In genomic region chr19:55654833-55655647, GRCh38 we compare ENCODE assay signal across 8 cellular contexts. TPM values are rescaled to one million over a fixed set of nuclear protein-coding genes. Genes with fewer than 3 reads are reported as not detected.
DNase-seq lines count a peak whose midpoint lies in the region; ATAC-seq and TF ChIP-seq lines count a peak whose summit lies in the region.

U2AF2 (plus strand) TSS chr19:55655035; CDS start chr19:55655105, 70 bp downstream.

- peak; percentile 31 for ATAC-seq in GM19463 (IDR thresholded peaks at IDR 0.05; ENCODE audit: unreplicated experiment)
- ATAC-seq in activated CD8-positive, alpha-beta memory T cell treated with anti-CD3 and anti-CD28 coated beads, Interleukin-2, amount 10 ng/mL, durations not matched to agents 7 days and 5 days = peak; percentile 57

- DNase-seq in CMK (ENCODE audit: low read depth) (peak; percentile 89), HL-60 (ENCODE audit: low read depth in 1 of 2, low spot score in 1 of 2) (peak; percentile 87 to 93), NOMO-1 (lab: John Stamatoyannopoulos, UW; ENCODE audit: unreplicated experiment in 2 of 2) (peak; percentile 92 to 94), endodermal cell (peak; percentile 99)
- peak; percentile 97 for DNase-seq in activated CD8-positive, alpha-beta memory T cell treated with anti-CD3 and anti-CD28 coated beads, Interleukin-2, amount 10 ng/mL, durations not matched to agents 7 days and 5 days
- DNase-seq in stimulated activated CD8-positive, alpha-beta memory T cell treated with anti-CD3 and anti-CD28 coated beads, Interleukin-15, amount 100 ng/mL, for 4 hours (ENCODE audit: low read depth in 2 of 2) = peak; percentile 90

- no peaks in the 10 kb centered on the region for H3K27me3 Mint-ChIP-seq in activated CD8-positive, alpha-beta memory T cell treated with anti-CD3 and anti-CD28 coated beads, Interleukin-2, amount 10 ng/mL, durations not matched to agents 7 days and 5 days
- H3K27me3 Mint-ChIP-seq in endodermal cell (ENCODE audit: insufficient read depth) = peaks cover 2% of the 10 kb centered on the region

- H3K27me3 ChIP-seq in HL-60 (ENCODE audit: insufficient read depth, poor library complexity, severe bottlenecking) = no peaks in the 10 kb centered on the region
- no peaks in the 10 kb centered on the region for H3K27me3 ChIP-seq in endodermal cell (ENCODE audit: control insufficient read depth, insufficient read depth, low read length, poor library complexity, severe bottlenecking)

- 0 to 3% methylated on average over 26 to 98 of the region's 99 CpGs for WGBS in endodermal cell (ENCODE audit: insufficient coverage in 1 of 2, insufficient read length in 1 of 2), 2 experiments
- WGBS in mesodermal cell (ENCODE audit: insufficient coverage in 2 of 2), 2 experiments = 0% methylated on average over 57 to 70 of the region's 99 CpGs

- H3K4me3 Mint-ChIP-seq in activated CD8-positive, alpha-beta memory T cell treated with anti-CD3 and anti-CD28 coated beads, Interleukin-2, amount 10 ng/mL, durations not matched to agents 7 days and 5 days = peak within 1 kb of the TSS; percentile 88
- H3K4me3 Mint-ChIP-seq in endodermal cell = peak within 1 kb of the TSS; percentile 94

- CTCF ChIA-PET in activated CD8-positive, alpha-beta memory T cell treated with anti-CD3 and anti-CD28 coated beads, Interleukin-2, amount 10 ng/mL, durations not matched to agents 7 days and 5 days (lab: Charles Lee) = interaction anchor here (0.9 to 3.9 kb wide), 14 partner anchors 11 to 178 kb away, joined by 3 to 104 read pairs (median 5); partner anchors contain the start of genes FIZ1, ZNF524, ZNF581 and ZNF784

- H3K36me3 Mint-ChIP-seq in activated CD8-positive, alpha-beta memory T cell treated with anti-CD3 and anti-CD28 coated beads, Interleukin-2, amount 10 ng/mL, durations not matched to agents 7 days and 5 days = peaks cover 32% of the 10 kb centered on the region
- H3K36me3 Mint-ChIP-seq in endodermal cell (ENCODE audit: low read depth) = peaks cover 14% of the 10 kb centered on the region

- TF ChIP-seq CTCF in HL-60 (IDR thresholded peaks at IDR 0.05; ENCODE audit: insufficient read depth, low read length) (no peak), endodermal cell (conservative IDR thresholded peaks at IDR 0.05) (no peak)

- no peaks in the 10 kb centered on the region for H3K9me3 ChIP-seq in endodermal cell (ENCODE audit: control insufficient read depth, low read length)
- H3K9me3 ChIP-seq in mesodermal cell (ENCODE audit: control insufficient read depth, low read length) = no peaks in the 10 kb centered on the region

- peak within 1 kb of the TSS; percentile 99 for H3K27ac ChIP-seq in HL-60 (replicated peaks)
- peak within 1 kb of the TSS; percentile 99 for H3K27ac ChIP-seq in endodermal cell (ENCODE audit: low read depth, low read length)
- H3K27ac ChIP-seq in mesodermal cell (ENCODE audit: low read depth, low read length, severe bottlenecking) = peak within 1 kb of the TSS; percentile 100

- H3K4me3 ChIP-seq in HL-60 (replicated peaks; ENCODE audit: insufficient read depth, low read length) = peak within 1 kb of the TSS; percentile 87
- H3K4me3 ChIP-seq in endodermal cell (ENCODE audit: low read length) = peak within 1 kb of the TSS; percentile 97
- peak within 1 kb of the TSS; percentile 99 for H3K4me3 ChIP-seq in mesodermal cell (ENCODE audit: extremely low read depth, insufficient read depth, low read length, poor library complexity, severe bottlenecking)

- H3K4me1 Mint-ChIP-seq in activated CD8-positive, alpha-beta memory T cell treated with anti-CD3 and anti-CD28 coated beads, Interleukin-2, amount 10 ng/mL, durations not matched to agents 7 days and 5 days = peaks cover 37% of the 10 kb centered on the region
- H3K4me1 Mint-ChIP-seq in endodermal cell = peaks cover 25% of the 10 kb centered on the region

- no peaks in the 10 kb centered on the region for H3K9me3 Mint-ChIP-seq in activated CD8-positive, alpha-beta memory T cell treated with anti-CD3 and anti-CD28 coated beads, Interleukin-2, amount 10 ng/mL, durations not matched to agents 7 days and 5 days (ENCODE audit: low read depth)
- H3K9me3 Mint-ChIP-seq in endodermal cell = no peaks in the 10 kb centered on the region

- H3K27ac Mint-ChIP-seq in activated CD8-positive, alpha-beta memory T cell treated with anti-CD3 and anti-CD28 coated beads, Interleukin-2, amount 10 ng/mL, durations not matched to agents 7 days and 5 days = peak within 1 kb of the TSS; percentile 95
- H3K27ac Mint-ChIP-seq in endodermal cell = peak within 1 kb of the TSS; percentile 99

- H3K4me1 ChIP-seq in endodermal cell (ENCODE audit: control insufficient read depth, insufficient read depth, low read length) (peaks cover 5% of the 10 kb centered on the region), mesodermal cell (ENCODE audit: control insufficient read depth, insufficient read depth, low read length, poor library complexity, severe bottlenecking) (peaks cover 31% of the 10 kb centered on the region)

- peaks cover 14% of the 10 kb centered on the region for H3K36me3 ChIP-seq in endodermal cell (ENCODE audit: control insufficient read depth, insufficient read depth, low read length)
- peaks cover 54% of the 10 kb centered on the region for H3K36me3 ChIP-seq in mesodermal cell (ENCODE audit: control insufficient read depth, insufficient read depth, low read length)

- H3K9ac ChIP-seq in endodermal cell (ENCODE audit: extremely low read depth, low read length, poor library complexity, severe bottlenecking) = peak within 1 kb of the TSS; percentile 96

RNA-seq across cellular contexts. Expression of gene U2AF2, which starts in this region (rescaled TPM):
- total RNA-seq in activated CD8-positive, alpha-beta memory T cell treated with anti-CD3 and anti-CD28 coated beads, Interleukin-2, amount 10 ng/mL, durations not matched to agents 7 days and 5 days = 100 to 1,000 TPM; 284 to 324 TPM
- 100 to 1,000 TPM; 264 to 293 TPM for total RNA-seq in endodermal cell
- polyA plus RNA-seq in endodermal cell (2013, experiment 1 of 2) = 180 TPM
- 161 TPM for polyA plus RNA-seq in endodermal cell (2013, experiment 2 of 2)
- 145 TPM for polyA plus RNA-seq in mesodermal cell (2013, experiment 1 of 2)
- 128 TPM for polyA plus RNA-seq in mesodermal cell (2013, experiment 2 of 2)

Comparison
In these comparisons a context has a peak if more than half of its experiments do, and no peak if none do; other contexts are left out.
1. Peak in every context shown above with its lines: DNase-seq, ATAC-seq, H3K4me3 ChIP-seq and H3K27ac ChIP-seq.